Comparison of ENCODE assay signal across 14 cellular contexts in the genomic region with DNA sequence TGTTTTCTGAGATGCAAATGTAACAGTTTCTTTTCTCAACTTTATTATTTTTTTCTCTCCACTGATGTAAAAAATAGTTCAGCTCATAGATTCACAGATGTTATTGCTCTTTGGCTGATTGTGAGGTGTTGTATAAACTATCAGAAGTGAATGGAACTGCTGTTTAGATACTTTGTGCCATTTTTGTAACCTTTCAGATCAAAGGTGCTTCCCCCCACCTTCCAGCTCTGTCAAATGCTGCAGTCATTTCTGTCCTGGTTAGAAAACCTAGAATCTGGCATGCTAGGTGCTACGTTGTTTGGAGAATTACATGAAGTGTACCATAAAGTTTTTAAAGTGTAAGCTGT. TPM values are rescaled to one million over a fixed set of nuclear protein-coding genes. Genes with fewer than 3 reads are reported as not detected.
DNase-seq lines count a peak whose midpoint lies in the region; ATAC-seq and TF ChIP-seq lines count a peak whose summit lies in the region.
"Had no signal": no experiment of that assay in that cellular context is flagged by ENCODE, and none has a peak within 500 bp of the region (broad histone marks: within the 10 kb centered on the region; RNA-seq: fewer than 3 reads in every experiment).

No MANE protein-coding gene starts in this region.

- peaks cover 80% of the 10 kb centered on the region for H3K4me1 Mint-ChIP-seq in activated CD4-positive, alpha-beta T cell treated with anti-CD3 and anti-CD28 coated beads, Interleukin-2, amount 10 ng/mL, durations not matched to agents 7 days and 5 days
- peaks cover 81 to 88% of the 10 kb centered on the region in 2 donors for H3K4me1 Mint-ChIP-seq in immature natural killer cell

- CTCF ChIA-PET in activated CD4-positive, alpha-beta T cell treated with anti-CD3 and anti-CD28 coated beads, Interleukin-2, amount 10 ng/mL, durations not matched to agents 7 days and 5 days (lab: Charles Lee): interaction anchor here (0.7 to 3.9 kb wide), 5 partner anchors 18 to 259 kb away, joined by 3 to 24 read pairs (median 3); no protein-coding TSS in a partner anchor

- POLR2A ChIA-PET in activated CD4-positive, alpha-beta T cell treated with anti-CD3 and anti-CD28 coated beads, Interleukin-2, amount 10 ng/mL, durations not matched to agents 7 days and 5 days (lab: Charles Lee): interaction anchor here (0.6 to 1.1 kb wide), 2 partner anchors 30 to 167 kb away, joined by 4 to 5 read pairs; no protein-coding TSS in a partner anchor

- no peak for DNase-seq in activated CD4-positive, alpha-beta T cell treated with anti-CD3 and anti-CD28 coated beads, Interleukin-2, amount 10 ng/mL, durations not matched to agents 7 days and 5 days
- DNase-seq in activated CD4-positive, alpha-beta T cell treated with anti-CD3 and anti-CD28 coated beads, Interleukin-2, amount 50 U/mL, for 1 hour: no peak
- DNase-seq in GM20000 (ENCODE audit: low spot score) (peak; percentile 23), immature natural killer cell (peak in 1 of 3 donors; percentile 33), GM19238 (ENCODE audit: insufficient read length, low spot score) (no peak)
- DNase-seq: DMS79; IMR-90; naive thymus-derived CD8-positive, alpha-beta T cell; NCI-H2029 treated with DMSO at 0.1 percent for 48 hours; stimulated activated naive CD4-positive, alpha-beta T cell had no signal

- H3K27me3 Mint-ChIP-seq in activated CD4-positive, alpha-beta T cell treated with anti-CD3 and anti-CD28 coated beads, Interleukin-2, amount 10 ng/mL, durations not matched to agents 7 days and 5 days: no peaks in the 10 kb centered on the region
- peaks cover 6 to 20% (median 9%) of the 10 kb centered on the region in 3 donors for H3K27me3 Mint-ChIP-seq in immature natural killer cell (ENCODE audit: low read depth in 3 of 3)

- H3K9me3 Mint-ChIP-seq in activated CD4-positive, alpha-beta T cell treated with anti-CD3 and anti-CD28 coated beads, Interleukin-2, amount 10 ng/mL, durations not matched to agents 7 days and 5 days: no peaks in the 10 kb centered on the region
- no peaks in the 10 kb centered on the region for H3K9me3 Mint-ChIP-seq in immature natural killer cell
- H3K9me3 Mint-ChIP-seq: naive thymus-derived CD8-positive, alpha-beta T cell had no signal

- TF ChIP-seq CTCF in GM20000 (IDR thresholded peaks at IDR 0.05; ENCODE audit: extremely low read depth, missing control alignments): no peak

- ATAC-seq in HG03520 (IDR thresholded peaks at IDR 0.05; ENCODE audit: unreplicated experiment): peak; percentile 22
- no peak for ATAC-seq in HG02623 (IDR thresholded peaks at IDR 0.05; ENCODE audit: unreplicated experiment)
- no peak for ATAC-seq in HG02840 (IDR thresholded peaks at IDR 0.05; ENCODE audit: low FRiP score, unreplicated experiment)
- ATAC-seq: A549; naive thymus-derived CD8-positive, alpha-beta T cell had no signal

- H3K36me3 Mint-ChIP-seq in activated CD4-positive, alpha-beta T cell treated with anti-CD3 and anti-CD28 coated beads, Interleukin-2, amount 10 ng/mL, durations not matched to agents 7 days and 5 days (ENCODE audit: low read depth): peaks cover 2% of the 10 kb centered on the region
- H3K36me3 Mint-ChIP-seq in immature natural killer cell: peaks cover 0 to 5% (median 0%) of the 10 kb centered on the region in 3 donors
- H3K36me3 Mint-ChIP-seq: naive thymus-derived CD8-positive, alpha-beta T cell had no signal

- peak overlapping the region; percentile 52 for H3K4me3 Mint-ChIP-seq in activated CD4-positive, alpha-beta T cell treated with anti-CD3 and anti-CD28 coated beads, Interleukin-2, amount 10 ng/mL, durations not matched to agents 7 days and 5 days
- peak overlapping the region; percentile 25 to 96 (median 72) for H3K4me3 Mint-ChIP-seq in immature natural killer cell

- peak overlapping the region; percentile 79 for H3K27ac Mint-ChIP-seq in activated CD4-positive, alpha-beta T cell treated with anti-CD3 and anti-CD28 coated beads, Interleukin-2, amount 10 ng/mL, durations not matched to agents 7 days and 5 days
- peak overlapping the region; percentile 91 to 99 (median 96) for H3K27ac Mint-ChIP-seq in immature natural killer cell

RNA-seq across cellular contexts. Expression of a gene that starts 1.7 kb away (rescaled TPM):
- 10 to 100 TPM; 28.2 to 34.4 TPM for total RNA-seq in activated CD4-positive, alpha-beta T cell treated with anti-CD3 and anti-CD28 coated beads, Interleukin-2, amount 10 ng/mL, durations not matched to agents 7 days and 5 days
- polyA plus RNA-seq in immature natural killer cell: 10 to 100 TPM; 21.1 to 43.4 (median 30.0) TPM

RNA-seq across cellular contexts. Expression of a gene that starts 53.2 kb away (rescaled TPM):
- 100 to 1,000 TPM; 200 to 203 TPM for total RNA-seq in activated CD4-positive, alpha-beta T cell treated with anti-CD3 and anti-CD28 coated beads, Interleukin-2, amount 10 ng/mL, durations not matched to agents 7 days and 5 days
- polyA plus RNA-seq in immature natural killer cell: 100 to 1,000 TPM; 275 to 458 (median 320) TPM
